9 cellular contexts compared by ENCODE assay signal in genomic region chr1:25837253-25837875, GRCh38. TPM values are rescaled to one million over a fixed set of nuclear protein-coding genes. Genes with fewer than 3 reads are reported as not detected.
A peak's percentile ranks its signal among the peaks of the same experiment; 100 is the strongest.
DNase-seq lines count a peak whose midpoint lies in the region; ATAC-seq and TF ChIP-seq lines count a peak whose summit lies in the region.
"Had no signal": no experiment of that assay in that cellular context is flagged by ENCODE, and none has a peak within 500 bp of the region (broad histone marks: within the 10 kb centered on the region; RNA-seq: fewer than 3 reads in every experiment).

No MANE protein-coding gene starts in this region.

- H3K4me1 Mint-ChIP-seq in endodermal cell: peaks cover 34% of the 10 kb centered on the region
- H3K4me1 Mint-ChIP-seq in activated T-cell treated with anti-CD3 and anti-CD28 coated beads, Interleukin-2, amount 50 U/mL, for 72 hours (ENCODE audit: low read depth): no peaks in the 10 kb centered on the region

- TF ChIP-seq CTCF in endodermal cell (conservative IDR thresholded peaks at IDR 0.05) (peak; percentile 80), retinal pigment epithelial cell (conservative IDR thresholded peaks at IDR 0.05; ENCODE audit: low read depth, low read length) (peak; percentile 65)

- H3K27ac ChIP-seq in endodermal cell (ENCODE audit: low read depth, low read length): no peak overlapping the region

- peak; percentile 5 for DNase-seq in NCI-H748 (lab: John Stamatoyannopoulos, UW; ENCODE audit: unreplicated experiment)
- no peak for DNase-seq in NCI-H748 treated with DMSO at 0.1 percent for 48 hours (lab: John Stamatoyannopoulos, UW)
- peak; percentile 3 for DNase-seq in NCI-H1694 treated with DMSO at 0.1 percent for 48 hours (lab: John Stamatoyannopoulos, UW)
- DNase-seq in endodermal cell: no peak
- DNase-seq in retinal pigment epithelial cell (ENCODE audit: low read depth): no peak
- DNase-seq in activated T-cell treated with anti-CD3 and anti-CD28 coated beads, Interleukin-2, amount 50 U/mL, for 72 hours: no peak
- DNase-seq in activated CD4-positive, alpha-beta T cell treated with anti-CD3 and anti-CD28 coated beads, Interleukin-2, amount 50 U/mL, for 1 hour: no peak
- no peak for DNase-seq in germinal center (ENCODE audit: low spot score)
- DNase-seq: activated gamma-delta T cell had no signal

- H3K9me3 Mint-ChIP-seq in endodermal cell: no peaks in the 10 kb centered on the region
- peaks cover 3 to 4% of the 10 kb centered on the region in 2 donors for H3K9me3 Mint-ChIP-seq in activated T-cell treated with anti-CD3 and anti-CD28 coated beads, Interleukin-2, amount 50 U/mL, for 72 hours

- no peaks in the 10 kb centered on the region for H3K27me3 ChIP-seq in endodermal cell (ENCODE audit: control insufficient read depth, insufficient read depth, low read length, poor library complexity, severe bottlenecking)

- ATAC-seq in activated T-cell treated with anti-CD3 and anti-CD28 coated beads, Interleukin-2, amount 50 U/mL, for 72 hours (replicated peaks in 1 of 2): no peak

- H3K4me3 Mint-ChIP-seq in endodermal cell: no peak overlapping the region
- no peak overlapping the region for H3K4me3 Mint-ChIP-seq in activated T-cell treated with anti-CD3 and anti-CD28 coated beads, Interleukin-2, amount 50 U/mL, for 72 hours

- H3K9me3 ChIP-seq in endodermal cell (ENCODE audit: control insufficient read depth, low read length): no peaks in the 10 kb centered on the region

- peaks cover 35% of the 10 kb centered on the region for H3K36me3 ChIP-seq in endodermal cell (ENCODE audit: control insufficient read depth, insufficient read depth, low read length)

- no peaks in the 10 kb centered on the region for H3K27me3 Mint-ChIP-seq in endodermal cell (ENCODE audit: insufficient read depth)
- no peaks in the 10 kb centered on the region for H3K27me3 Mint-ChIP-seq in activated T-cell treated with anti-CD3 and anti-CD28 coated beads, Interleukin-2, amount 50 U/mL, for 72 hours (ENCODE audit: low read depth)

- no peak overlapping the region for H3K9ac ChIP-seq in endodermal cell (ENCODE audit: extremely low read depth, low read length, poor library complexity, severe bottlenecking)

- H3K4me1 ChIP-seq in endodermal cell (ENCODE audit: control insufficient read depth, insufficient read depth, low read length): peaks cover 12% of the 10 kb centered on the region

- peak overlapping the region; percentile 14 for H3K27ac Mint-ChIP-seq in endodermal cell
- H3K27ac Mint-ChIP-seq in activated T-cell treated with anti-CD3 and anti-CD28 coated beads, Interleukin-2, amount 50 U/mL, for 72 hours: no peak overlapping the region

- peaks cover 37% of the 10 kb centered on the region for H3K36me3 Mint-ChIP-seq in endodermal cell (ENCODE audit: low read depth)
- H3K36me3 Mint-ChIP-seq in activated T-cell treated with anti-CD3 and anti-CD28 coated beads, Interleukin-2, amount 50 U/mL, for 72 hours (ENCODE audit: insufficient read depth in 2 of 2): peaks cover 2 to 13% of the 10 kb centered on the region in 2 donors

- WGBS in endodermal cell (ENCODE audit: insufficient coverage in 1 of 2, insufficient read length in 1 of 2), 2 experiments: 91 to 92% methylated on average over 1 of the region's 1 CpG

- H3K4me3 ChIP-seq in endodermal cell (ENCODE audit: low read length) (no peak overlapping the region), retinal pigment epithelial cell (ENCODE audit: low read length) (no peak overlapping the region)

RNA-seq across cellular contexts. Expression of gene MTFR1L, which starts 17.6 kb away (rescaled TPM):
- 10 to 100 TPM; 31.6 to 36.2 TPM for total RNA-seq in endodermal cell
- polyA plus RNA-seq in endodermal cell (2013, experiment 1 of 2): 55.7 TPM
- 50.5 TPM for polyA plus RNA-seq in endodermal cell (2013, experiment 2 of 2)
- total RNA-seq in activated T-cell treated with anti-CD3 and anti-CD28 coated beads, Interleukin-2, amount 50 U/mL, for 72 hours: 10 to 100 TPM; 34.0 to 39.1 TPM

RNA-seq across cellular contexts. Expression of gene AUNIP, which starts 21.9 kb away (rescaled TPM):
- total RNA-seq in endodermal cell: 10 to 100 TPM; 14.3 to 19.5 TPM
- 8.0 TPM for polyA plus RNA-seq in endodermal cell (2013, experiment 1 of 2)
- polyA plus RNA-seq in endodermal cell (2013, experiment 2 of 2): 7.4 TPM
- 1 to 10 TPM; 6.9 to 9.9 TPM for total RNA-seq in activated T-cell treated with anti-CD3 and anti-CD28 coated beads, Interleukin-2, amount 50 U/mL, for 72 hours

RNA-seq across cellular contexts. Expression of gene SELENON, which starts 37.4 kb away (rescaled TPM):
- 10 to 100 TPM; 91.2 to 93.3 TPM for total RNA-seq in endodermal cell
- polyA plus RNA-seq in endodermal cell (2013, experiment 1 of 2): 127 TPM
- polyA plus RNA-seq in endodermal cell (2013, experiment 2 of 2): 114 TPM
- 10 to 100 TPM; 29.5 to 31.1 TPM for total RNA-seq in activated T-cell treated with anti-CD3 and anti-CD28 coated beads, Interleukin-2, amount 50 U/mL, for 72 hours

RNA-seq across cellular contexts. Expression of gene PAQR7, which starts 38.1 kb away (rescaled TPM):
- total RNA-seq in endodermal cell: 10 to 100 TPM; 11.7 to 15.0 TPM
- polyA plus RNA-seq in endodermal cell (2013, experiment 1 of 2): 5.5 TPM
- 5.7 TPM for polyA plus RNA-seq in endodermal cell (2013, experiment 2 of 2)
- 1 to 10 TPM; 4.6 to 5.1 TPM for total RNA-seq in activated T-cell treated with anti-CD3 and anti-CD28 coated beads, Interleukin-2, amount 50 U/mL, for 72 hours

Comparison
In these comparisons a context has a peak if more than half of its experiments do, and no peak if none do; other contexts are left out.
1. DNase-seq: peak in NCI-H748 (single experiment) and NCI-H1694 treated with DMSO at 0.1 percent for 48 hours (single experiment); none in NCI-H748 treated with DMSO at 0.1 percent for 48 hours (single experiment), endodermal cell (single experiment), retinal pigment epithelial cell (single experiment), activated T-cell treated with anti-CD3 and anti-CD28 coated beads, Interleukin-2, amount 50 U/mL, for 72 hours (0 of 2), activated CD4-positive, alpha-beta T cell treated with anti-CD3 and anti-CD28 coated beads, Interleukin-2, amount 50 U/mL, for 1 hour (single experiment) and germinal center (single experiment).